34 cellular contexts compared by ENCODE assay signal in the genomic region with DNA sequence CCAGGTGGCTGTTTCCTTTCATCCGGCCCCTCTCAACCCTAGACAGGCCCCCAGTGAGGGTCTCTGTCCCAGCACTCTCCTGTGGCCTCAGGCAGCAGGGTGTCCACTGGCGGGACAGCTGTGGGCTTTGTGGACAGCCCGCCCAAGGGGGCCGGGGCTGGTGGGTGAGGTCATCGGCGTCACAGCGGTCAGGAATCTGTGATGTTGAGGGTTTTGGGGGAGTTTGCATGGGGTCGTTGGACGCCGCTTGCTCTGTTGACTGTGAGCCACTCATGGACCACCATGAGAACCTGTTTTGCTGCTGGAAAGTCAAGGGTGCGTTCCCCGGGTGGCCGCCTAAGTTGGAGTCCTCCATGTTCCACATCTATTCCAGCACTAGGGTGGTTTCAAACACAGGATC.
DNase-seq lines count a peak whose midpoint lies in the region; ATAC-seq, FAIRE-seq and TF ChIP-seq lines count a peak whose summit lies in the region.
"Had no signal": no experiment of that assay in that cellular context is flagged by ENCODE, and none has a peak within 500 bp of the region (broad histone marks: within the 10 kb centered on the region; RNA-seq: fewer than 3 reads in every experiment).

No MANE protein-coding gene starts in this region.

- H3K23ac ChIP-seq in neuronal stem cell (ENCODE audit: low read depth, low read length, poor library complexity) (no peak overlapping the region), mesenchymal stem cell (ENCODE audit: low read length in 2 of 2) (no peak overlapping the region)

- POLR2A ChIA-PET in GM12878 (lab: Charles Lee): no interaction called here

- no peak overlapping the region for H2BK12ac ChIP-seq in neuronal stem cell (ENCODE audit: low read length)
- H2BK12ac ChIP-seq in mesenchymal stem cell (ENCODE audit: low read length in 2 of 2): no peak overlapping the region

- H2AK5ac ChIP-seq in neuronal stem cell (ENCODE audit: low read depth, low read length): no peak overlapping the region
- H2AK5ac ChIP-seq in mesenchymal stem cell (ENCODE audit: low read length, severe bottlenecking): no peak overlapping the region

- H3K9me3 Mint-ChIP-seq in stimulated activated naive CD8-positive, alpha-beta T cell treated with anti-CD3 and anti-CD28 coated beads, Interleukin-15, amount 100 ng/mL, for 72 hours: no peaks in the 10 kb centered on the region
- H3K9me3 Mint-ChIP-seq: activated CD8-positive, alpha-beta T cell treated with anti-CD3 and anti-CD28 coated beads for 36 hours; central memory CD8-positive, alpha-beta T cell; stimulated activated naive CD8-positive, alpha-beta T cell treated with anti-CD3 and anti-CD28 coated beads, Interleukin-15, Interleukin-2, amounts not matched to agents 100 ng/mL and 50 ng/mL, for 24 hours had no signal

- H2BK15ac ChIP-seq in neuronal stem cell (ENCODE audit: low read length): no peak overlapping the region
- no peak overlapping the region for H2BK15ac ChIP-seq in mesenchymal stem cell (ENCODE audit: low read depth, poor library complexity, severe bottlenecking)

- H4K20me1 ChIP-seq in GM12878 (ENCODE audit: control insufficient read depth, insufficient read depth): no peaks in the 10 kb centered on the region

- TF ChIP-seq RAD21 in GM12878 (IDR thresholded peaks at IDR 0.05; ENCODE audit: insufficient read depth, low read depth, low read length): no peak

- SMC1A ChIA-PET in GM12878 (lab: Charles Lee; ENCODE audit: uncharacterized antibody, unreplicated experiment): no interaction called here

- no peak for TF ChIP-seq EP300 in GM12878 (IDR thresholded peaks at IDR 0.05; ENCODE audit: borderline replicate concordance in 1 of 2, control insufficient read depth in 1 of 2, low read depth in 2 of 2, low read length in 2 of 2)

- CTCF ChIA-PET in GM12878 (lab: Yijun Ruan, JAX): no interaction called here

- no TSS peak for BruUV-seq in GM12878 (replicated peaks; lab: Mats Ljungman, UMichigan)

- H3K14ac ChIP-seq in neuronal stem cell (ENCODE audit: low read length) (no peak overlapping the region), mesenchymal stem cell (ENCODE audit: low read length in 2 of 2) (no peak overlapping the region)

- no peak for TF ChIP-seq CTCF in GM12878 (IDR thresholded peaks at IDR 0.05 in 2 of 3, conservative IDR thresholded peaks at IDR 0.05 in 1 of 3; ENCODE audit: control insufficient read depth in 2 of 3, extremely low read depth in 1 of 3, insufficient read depth in 1 of 3, low read depth in 3 of 3, low read length in 3 of 3)

- H3K4ac ChIP-seq in neuronal stem cell (ENCODE audit: low read length): no peak overlapping the region
- H3K4ac ChIP-seq in mesenchymal stem cell (ENCODE audit: low read depth in 1 of 2, low read length in 2 of 2): no peak overlapping the region

- H2AFZ ChIP-seq in GM12878 (ENCODE audit: control insufficient read depth, low read depth, low read length) (no peak overlapping the region), neuronal stem cell (ENCODE audit: low read length) (no peak overlapping the region), mesenchymal stem cell (ENCODE audit: low read depth, low read length) (no peak overlapping the region)
- H2AFZ ChIP-seq: PC-9 had no signal

- H3K4me2 ChIP-seq in GM12878 (ENCODE audit: control insufficient read depth, insufficient read depth) (no peak overlapping the region), neuronal stem cell (ENCODE audit: insufficient read depth, low read length, poor library complexity, severe bottlenecking) (no peak overlapping the region), mesenchymal stem cell (ENCODE audit: low read length, poor library complexity, severe bottlenecking) (no peak overlapping the region)
- H3K4me2 ChIP-seq: BLaER1 treated with 17β-estradiol and CSF1 and Interleukin-3, amounts not matched to agents 10 nM and 100 nM; PC-9 had no signal

- H4K91ac ChIP-seq in neuronal stem cell (ENCODE audit: low read depth, low read length, poor library complexity) (no peak overlapping the region), mesenchymal stem cell (ENCODE audit: low read length) (no peak overlapping the region)

- 88% methylated on average over 13 of the region's 13 CpGs for WGBS in GM12878 (ENCODE audit: insufficient coverage, insufficient replicate concordance, low lambda C conversion rate, missing lambda C conversion rate)
- WGBS in neuronal stem cell (ENCODE audit: extremely low coverage in 2 of 2, insufficient read length in 2 of 2, insufficient replicate concordance in 1 of 2), 2 donors: no CpG with 5 or more reads among the region's 13 CpGs
- over 99% methylated on average over 12 of the region's 13 CpGs for WGBS in mesenchymal stem cell

- no peaks in the 10 kb centered on the region for H3K4me1 ChIP-seq in GM12878 (ENCODE audit: control insufficient read depth, insufficient read depth, low read length)
- H3K4me1 ChIP-seq in neuronal stem cell (ENCODE audit: control insufficient read depth in 2 of 2, insufficient read depth in 1 of 2, low read depth in 1 of 2, low read length in 2 of 2): no peaks in the 10 kb centered on the region
- H3K4me1 ChIP-seq in mesenchymal stem cell (ENCODE audit: control insufficient read depth, insufficient read depth, low read depth, low read length): peaks cover 23% of the 10 kb centered on the region
- H3K4me1 ChIP-seq: uterus had no signal

- H3K9ac ChIP-seq in GM12878 (ENCODE audit: control insufficient read depth, insufficient read depth, low read length) (no peak overlapping the region), neuronal stem cell (ENCODE audit: low read depth, low read length, poor library complexity) (no peak overlapping the region), mesenchymal stem cell (ENCODE audit: low read length) (no peak overlapping the region)
- H3K9ac ChIP-seq: BLaER1 treated with 17β-estradiol and CSF1 and Interleukin-3, amounts not matched to agents 10 nM and 100 nM had no signal

- in situ Hi-C loops in GM12878 (cut with MboI): no loop called here

- H2BK120ac ChIP-seq in neuronal stem cell (ENCODE audit: low read depth, low read length): no peak overlapping the region
- H2BK120ac ChIP-seq in mesenchymal stem cell (ENCODE audit: low read depth, low read length): no peak overlapping the region

- RAD21 ChIA-PET in GM12878 (lab: Charles Lee; ENCODE audit: unreplicated experiment): no interaction called here

- 0 out of 2 replicates have a peak, but pooled peaks have one; percentile 18 for TF ChIP-seq POLR2A in GM12878 (IDR thresholded peaks at IDR 0.05; ENCODE audit: low read depth, low read length)

- no peaks in the 10 kb centered on the region for H3K27me3 ChIP-seq in GM12878 (replicated peaks in 1 of 2; ENCODE audit: control insufficient read depth in 2 of 2, insufficient read depth in 2 of 2, low read length in 1 of 2)
- H3K27me3 ChIP-seq in neuronal stem cell (ENCODE audit: control insufficient read depth in 3 of 3, insufficient read depth in 3 of 3, low read depth in 1 of 3, low read length in 3 of 3): no peaks in the 10 kb centered on the region
- no peaks in the 10 kb centered on the region for H3K27me3 ChIP-seq in mesenchymal stem cell (ENCODE audit: control insufficient read depth in 1 of 2, insufficient read depth in 1 of 2, low read length in 2 of 2)
- H3K27me3 ChIP-seq: BLaER1 treated with 17β-estradiol and CSF1 and Interleukin-3, amounts not matched to agents 10 nM and 100 nM; dorsolateral prefrontal cortex; ovary; uterus had no signal

- H3K79me1 ChIP-seq in neuronal stem cell (ENCODE audit: low read depth, low read length): peaks cover 5% of the 10 kb centered on the region
- H3K79me1 ChIP-seq in mesenchymal stem cell (replicated peaks; ENCODE audit: low read length, poor library complexity, severe bottlenecking): peaks cover 31% of the 10 kb centered on the region

- H3K9me3 ChIP-seq in GM12878 (replicated peaks; ENCODE audit: control insufficient read depth, insufficient read depth, low read length) (no peaks in the 10 kb centered on the region), neuronal stem cell (replicated peaks in 1 of 2; ENCODE audit: control insufficient read depth in 2 of 2, insufficient read depth in 1 of 2, low read depth in 1 of 2, low read length in 2 of 2) (no peaks in the 10 kb centered on the region), mesenchymal stem cell (ENCODE audit: control insufficient read depth, low read length) (no peaks in the 10 kb centered on the region)
- H3K9me3 ChIP-seq: BLaER1 treated with 17β-estradiol and CSF1 and Interleukin-3, amounts not matched to agents 10 nM and 100 nM; ovary; thoracic aorta; uterus had no signal

- no peak for FAIRE-seq in GM12878 (lab: Jason Lieb, UNC)
- FAIRE-seq: small intestine had no signal

- H3K36me3 ChIP-seq in GM12878 (ENCODE audit: control insufficient read depth in 2 of 2, insufficient read depth in 2 of 2, low read length in 1 of 2) (peaks cover 25 to 43% of the 10 kb centered on the region in 2 experiments), neuronal stem cell (replicated peaks in 1 of 2; ENCODE audit: control insufficient read depth in 2 of 2, insufficient read depth in 2 of 2, low read length in 2 of 2) (peaks cover 54 to 100% of the 10 kb centered on the region in 2 donors), mesenchymal stem cell (ENCODE audit: control insufficient read depth in 1 of 2, insufficient read depth in 2 of 2, low read depth in 1 of 2, low read length in 2 of 2) (peaks cover 71 to 97% of the 10 kb centered on the region in 2 experiments)
- H3K36me3 ChIP-seq: ovary, uterus had no signal

- no peak overlapping the region for H3K4me3 Mint-ChIP-seq in stimulated activated naive CD8-positive, alpha-beta T cell treated with anti-CD3 and anti-CD28 coated beads, Interleukin-15, amount 100 ng/mL, for 72 hours
- H3K4me3 Mint-ChIP-seq: activated CD8-positive, alpha-beta T cell treated with anti-CD3 and anti-CD28 coated beads for 36 hours; central memory CD8-positive, alpha-beta T cell; stimulated activated naive CD8-positive, alpha-beta T cell treated with anti-CD3 and anti-CD28 coated beads, Interleukin-15, Interleukin-2, amounts not matched to agents 100 ng/mL and 50 ng/mL, for 24 hours had no signal

- DNase-seq in stimulated activated naive CD8-positive, alpha-beta T cell treated with anti-CD3 and anti-CD28 coated beads, Interleukin-15, amount 100 ng/mL, for 72 hours: no peak
- DNase-seq in stimulated activated naive CD8-positive, alpha-beta T cell treated with anti-CD3 and anti-CD28 coated beads, Interleukin-15, Interleukin-2, amounts not matched to agents 100 U/mL and 50 U/mL, for 24 hours: no peak
- DNase-seq in GM12878 (ENCODE audit: low read depth, low spot score) (no peak), neuronal stem cell (ENCODE audit: low spot score) (no peak), 8988T (no peak), mesenchymal stem cell (no peak), GF-D8 (lab: John Stamatoyannopoulos, UW) (no peak)
- DNase-seq: activated CD4-positive, alpha-beta T cell treated with anti-CD3 and anti-CD28 coated beads for 1 hour; activated CD8-positive, alpha-beta memory T cell treated with anti-CD3 and anti-CD28 coated beads, Interleukin-2, amount 50 U/mL, for 48 hours; activated CD8-positive, alpha-beta T cell treated with anti-CD3 and anti-CD28 coated beads for 36 hours; activated effector memory CD4-positive, alpha-beta T cell treated with anti-CD3 and anti-CD28 coated beads, Interleukin-2, amount 50 U/mL, for 16 hours; COR-L47; DMS79 treated with DMSO at 0.1 percent for 48 hours; foreskin melanocyte; GDM1; Kasumi-1; mammary epithelial cell; NCI-H1436; NCI-H226; NCI-H526 treated with DMSO at 0.1 percent for 48 hours; NK-92 treated with Interleukin-12 subunit alpha and Interleukin-12 subunit beta, amount 100 ng/mL, for 24 hours; ovary; PC-9; retina; Right ventricle myocardium superior; small intestine; uterus had no signal

- H4K8ac ChIP-seq in neuronal stem cell (ENCODE audit: low read depth, low read length): no peak overlapping the region
- no peak overlapping the region for H4K8ac ChIP-seq in mesenchymal stem cell (ENCODE audit: low read length)

- H3K4me3 ChIP-seq in GM12878: no peak overlapping the region
- no peak overlapping the region for H3K4me3 ChIP-seq in neuronal stem cell (ENCODE audit: low read length in 2 of 2)
- no peak overlapping the region for H3K4me3 ChIP-seq in mesenchymal stem cell (ENCODE audit: insufficient read depth in 1 of 2, low read depth in 1 of 2, low read length in 2 of 2)
- H3K4me3 ChIP-seq: BLaER1 treated with 17β-estradiol and CSF1 and Interleukin-3, amounts not matched to agents 10 nM and 100 nM; dorsolateral prefrontal cortex; ovary; PC-9; thoracic aorta; uterus had no signal

- H3K4me1 Mint-ChIP-seq in stimulated activated naive CD8-positive, alpha-beta T cell treated with anti-CD3 and anti-CD28 coated beads, Interleukin-15, amount 100 ng/mL, for 72 hours: peaks cover 13% of the 10 kb centered on the region

- H3K27me3 Mint-ChIP-seq in stimulated activated naive CD8-positive, alpha-beta T cell treated with anti-CD3 and anti-CD28 coated beads, Interleukin-15, amount 100 ng/mL, for 72 hours: no peaks in the 10 kb centered on the region
- H3K27me3 Mint-ChIP-seq: activated CD8-positive, alpha-beta T cell treated with anti-CD3 and anti-CD28 coated beads for 36 hours; central memory CD8-positive, alpha-beta T cell; stimulated activated naive CD8-positive, alpha-beta T cell treated with anti-CD3 and anti-CD28 coated beads, Interleukin-15, Interleukin-2, amounts not matched to agents 100 ng/mL and 50 ng/mL, for 24 hours had no signal

- H3K79me2 ChIP-seq in GM12878 (ENCODE audit: control insufficient read depth, insufficient read depth, low read length): no peaks in the 10 kb centered on the region

- peak overlapping the region; percentile 16 for H3K18ac ChIP-seq in neuronal stem cell (ENCODE audit: low read length)
- no peak overlapping the region for H3K18ac ChIP-seq in mesenchymal stem cell (ENCODE audit: low read depth in 1 of 2, low read length in 2 of 2)

- H3K27ac ChIP-seq in GM12878 (ENCODE audit: control insufficient read depth, insufficient read depth) (no peak overlapping the region), neuronal stem cell (replicated peaks; ENCODE audit: low read length) (no peak overlapping the region), mesenchymal stem cell (ENCODE audit: low read length, poor library complexity, severe bottlenecking) (no peak overlapping the region)
- H3K27ac ChIP-seq: BLaER1 treated with 17β-estradiol and CSF1 and Interleukin-3, amounts not matched to agents 10 nM and 100 nM; ovary; PC-9; thoracic aorta; uterus had no signal

- H3K27ac Mint-ChIP-seq in stimulated activated naive CD8-positive, alpha-beta T cell treated with anti-CD3 and anti-CD28 coated beads, Interleukin-15, amount 100 ng/mL, for 72 hours: peak overlapping the region; percentile 57 to 83
- H3K27ac Mint-ChIP-seq: activated CD8-positive, alpha-beta T cell treated with anti-CD3 and anti-CD28 coated beads for 36 hours; stimulated activated naive CD8-positive, alpha-beta T cell treated with anti-CD3 and anti-CD28 coated beads, Interleukin-15, Interleukin-2, amounts not matched to agents 100 ng/mL and 50 ng/mL, for 24 hours had no signal

- intact Hi-C loops in GM12878 (cut with micrococcal nuclease; ENCODE audit: unreplicated experiment): no loop called here

- ATAC-seq in stimulated activated naive CD8-positive, alpha-beta T cell treated with anti-CD3 and anti-CD28 coated beads, Interleukin-15, amount 100 ng/mL, for 72 hours: no peak
- no peak for ATAC-seq in stimulated activated naive CD8-positive, alpha-beta T cell treated with anti-CD3 and anti-CD28 coated beads, Interleukin-15, Interleukin-2, amounts not matched to agents 100 U/mL and 50 U/mL, for 24 hours
- ATAC-seq in GM12878: no peak
- ATAC-seq: activated CD8-positive, alpha-beta T cell treated with anti-CD3 and anti-CD28 coated beads for 36 hours; HCT116; SK-N-SH treated with all-trans-retinoic acid at 6 μM for 48 hours had no signal

- no peak overlapping the region for H2BK5ac ChIP-seq in neuronal stem cell (ENCODE audit: low read length)
- H2BK5ac ChIP-seq in mesenchymal stem cell (ENCODE audit: low read depth, low read length, poor library complexity, severe bottlenecking): no peak overlapping the region
